ENCODE assay signal across 20 cellular contexts in genomic region chr7:29885626-29886025, GRCh38.
DNase-seq lines count a peak whose midpoint lies in the region; ATAC-seq, FAIRE-seq and TF ChIP-seq lines count a peak whose summit lies in the region.
"Had no signal": no experiment of that assay in that cellular context is flagged by ENCODE, and none has a peak within 500 bp of the region (broad histone marks: within the 10 kb centered on the region; RNA-seq: fewer than 3 reads in every experiment).

No MANE protein-coding gene starts in this region.

- H3K4me2 ChIP-seq in PC-3 (ENCODE audit: low read length) (peak overlapping the region; percentile 71; the same call in 1 of the 2 replicates), endothelial cell of umbilical vein (ENCODE audit: insufficient read depth, low read length) (no peak overlapping the region)

- peaks cover 9% of the 10 kb centered on the region for H3K4me1 Mint-ChIP-seq in CD8-positive, alpha-beta T cell (ENCODE audit: low read depth)

- H3K4me1 ChIP-seq in PC-3 (ENCODE audit: insufficient read depth, low read length) (peaks cover 12% of the 10 kb centered on the region), endothelial cell of umbilical vein (ENCODE audit: control insufficient read depth, extremely low read depth, insufficient read depth, low read length) (no peaks in the 10 kb centered on the region)
- H3K4me1 ChIP-seq in CD8-positive, alpha-beta T cell (ENCODE audit: insufficient read depth, low read length), result peaks cover 15% of the 10 kb centered on the region
- H3K4me1 ChIP-seq: Peyer's patch had no signal

- H2AFZ ChIP-seq in PC-3 (ENCODE audit: low read length) (no peak overlapping the region), endothelial cell of umbilical vein (ENCODE audit: low read depth, low read length) (no peak overlapping the region)

- H3K79me2 ChIP-seq in PC-3 (ENCODE audit: low read length) (no peaks in the 10 kb centered on the region), endothelial cell of umbilical vein (ENCODE audit: control insufficient read depth, insufficient read depth, low read length) (no peaks in the 10 kb centered on the region)

- peak; percentile 51 for DNase-seq in DMS 273 (lab: John Stamatoyannopoulos, UW; ENCODE audit: unreplicated experiment)
- no peak for DNase-seq in DMS 273 treated with DMSO at 0.1 percent for 48 hours (lab: John Stamatoyannopoulos, UW)
- DNase-seq in NCI-H1694 (lab: John Stamatoyannopoulos, UW), result peak; percentile 7
- no peak for DNase-seq in PC-3
- no peak for DNase-seq in endothelial cell of umbilical vein (ENCODE audit: low read depth, low spot score)
- no peak for DNase-seq in CD8-positive, alpha-beta T cell
- DNase-seq in NOMO-1 (lab: John Stamatoyannopoulos, UW; ENCODE audit: unreplicated experiment in 2 of 2), result no peak
- DNase-seq: CD8-positive, alpha-beta memory T cell; DND-41; H7; HFFc6; KBM-7; MV-4-11; Peyer's patch; T-helper 2 cell had no signal

- TF ChIP-seq CTCF in PC-3 (conservative IDR thresholded peaks at IDR 0.05; ENCODE audit: low read depth, low read length) (no peak), endothelial cell of umbilical vein (IDR thresholded peaks at IDR 0.05; ENCODE audit: extremely low read depth in 1 of 2, insufficient read depth in 1 of 2, low read depth in 1 of 2, low read length in 2 of 2) (no peak)
- no peak for TF ChIP-seq CTCF in CD8-positive, alpha-beta T cell (IDR thresholded peaks at IDR 0.05)

- TF ChIP-seq POLR2A in endothelial cell of umbilical vein (IDR thresholded peaks at IDR 0.05; ENCODE audit: low read depth, low read length), result no peak

- no peak overlapping the region for H3K27ac Mint-ChIP-seq in CD8-positive, alpha-beta T cell
- H3K27ac Mint-ChIP-seq: B cell, HFFc6 had no signal

- H3K9me3 Mint-ChIP-seq in CD8-positive, alpha-beta T cell, result no peaks in the 10 kb centered on the region
- H3K9me3 Mint-ChIP-seq: CD8-positive, alpha-beta memory T cell; HFFc6 had no signal

- H3K27me3 Mint-ChIP-seq in CD8-positive, alpha-beta T cell (ENCODE audit: low read depth), result peaks cover 9% of the 10 kb centered on the region

- H4K20me1 ChIP-seq in PC-3 (ENCODE audit: low read length) (no peaks in the 10 kb centered on the region), endothelial cell of umbilical vein (replicated peaks; ENCODE audit: control insufficient read depth, extremely low read depth, insufficient read depth, low read length) (no peaks in the 10 kb centered on the region)

- ATAC-seq in PC-3 (no peak), GM18867 (IDR thresholded peaks at IDR 0.05; ENCODE audit: unreplicated experiment) (no peak)
- no peak for ATAC-seq in CD8-positive, alpha-beta T cell

- H3K9me2 ChIP-seq in PC-3 (replicated peaks; ENCODE audit: low read length), result no peaks in the 10 kb centered on the region

- H3K27ac ChIP-seq in PC-3 (ENCODE audit: low read length) (no peak overlapping the region), endothelial cell of umbilical vein (ENCODE audit: insufficient read depth, low read depth, low read length) (no peak overlapping the region)
- H3K27ac ChIP-seq in CD8-positive, alpha-beta T cell (ENCODE audit: low read depth, low read length), result no peak overlapping the region
- H3K27ac ChIP-seq: C4-2B, Peyer's patch had no signal

- H3F3A ChIP-seq in PC-3 (ENCODE audit: low read length, unreplicated experiment), result no peaks in the 10 kb centered on the region

- BruUV-seq in PC-3 (replicated peaks; lab: Mats Ljungman, UMichigan) (TSS peak; percentile 26), endothelial cell of umbilical vein (replicated peaks; lab: Mats Ljungman, UMichigan) (no TSS peak)

- H3K9me1 ChIP-seq in endothelial cell of umbilical vein (replicated peaks; ENCODE audit: control insufficient read depth, extremely low read depth, insufficient read depth, low read length), result no peaks in the 10 kb centered on the region

- intact Hi-C loops in PC-3 (cut with micrococcal nuclease) (no loop called here), endothelial cell of umbilical vein (cut with micrococcal nuclease) (no loop called here)
- intact Hi-C loops in CD8-positive, alpha-beta T cell (cut with DNase I, micrococcal nuclease), result no loop called here

- no peaks in the 10 kb centered on the region for H3K36me3 Mint-ChIP-seq in CD8-positive, alpha-beta T cell
- H3K36me3 Mint-ChIP-seq: CD8-positive, alpha-beta memory T cell had no signal

- peak; percentile 43 for FAIRE-seq in endothelial cell of umbilical vein (lab: Jason Lieb, UNC)
- FAIRE-seq: GM12892, HTR-8/SVneo had no signal

- H3K27me3 ChIP-seq in PC-3 (ENCODE audit: low read length) (no peaks in the 10 kb centered on the region), endothelial cell of umbilical vein (ENCODE audit: control insufficient read depth in 2 of 2, insufficient read depth in 2 of 2, low read length in 2 of 2) (peaks cover 0 to 7% of the 10 kb centered on the region in 2 experiments)
- H3K27me3 ChIP-seq in CD8-positive, alpha-beta T cell (ENCODE audit: insufficient read depth, low read length), result no peaks in the 10 kb centered on the region
- H3K27me3 ChIP-seq: Peyer's patch had no signal

- dilution Hi-C loops in endothelial cell of umbilical vein (cut with MboI; ENCODE audit: extremely low pct_ligation_motif_present, low sequenced_read_pairs), result no loop called here

- POLR2A ChIA-PET in PC-3 (lab: Charles Lee; ENCODE audit: unreplicated experiment), result no interaction called here
- POLR2A ChIA-PET in endothelial cell of umbilical vein (lab: Charles Lee), result no interaction called here
- POLR2A ChIA-PET in CD8-positive, alpha-beta T cell (lab: Charles Lee), result no interaction called here

- H3K9me3 ChIP-seq in PC-3 (ENCODE audit: low read length) (no peaks in the 10 kb centered on the region), endothelial cell of umbilical vein (replicated peaks; ENCODE audit: control insufficient read depth, insufficient read depth, low read length) (no peaks in the 10 kb centered on the region)
- no peaks in the 10 kb centered on the region for H3K9me3 ChIP-seq in CD8-positive, alpha-beta T cell (ENCODE audit: low read length)
- H3K9me3 ChIP-seq: Peyer's patch had no signal

- H3K9ac ChIP-seq in PC-3 (ENCODE audit: low read length) (no peak overlapping the region), endothelial cell of umbilical vein (replicated peaks; ENCODE audit: extremely low read depth, insufficient read depth, low read length) (no peak overlapping the region)

- H3K36me3 ChIP-seq in PC-3 (ENCODE audit: low read depth, low read length) (no peaks in the 10 kb centered on the region), endothelial cell of umbilical vein (ENCODE audit: control insufficient read depth in 2 of 2, extremely low read depth in 1 of 2, insufficient read depth in 2 of 2, low read length in 2 of 2) (no peaks in the 10 kb centered on the region)
- H3K36me3 ChIP-seq in CD8-positive, alpha-beta T cell (ENCODE audit: insufficient read depth, low read length), result no peaks in the 10 kb centered on the region
- H3K36me3 ChIP-seq: Peyer's patch had no signal

- H3K4me3 Mint-ChIP-seq in CD8-positive, alpha-beta T cell, result no peak overlapping the region
- H3K4me3 Mint-ChIP-seq: B cell, HFFc6 had no signal

- CTCF ChIA-PET in PC-3 (lab: Charles Lee), result interaction anchor here (0.6 kb wide), 1 partner anchor 180 kb away, joined by 7 read pairs; no protein-coding TSS in a partner anchor
- CTCF ChIA-PET in endothelial cell of umbilical vein (lab: Charles Lee), result interaction anchor here (1.1 to 1.8 kb wide), 3 partner anchors 9 to 26 kb away, joined by 3 read pairs; no protein-coding TSS in a partner anchor
- CTCF ChIA-PET in CD8-positive, alpha-beta T cell (lab: Charles Lee), result no interaction called here

- H3K4me3 ChIP-seq in PC-3 (ENCODE audit: low read length), result no peak overlapping the region
- H3K4me3 ChIP-seq in endothelial cell of umbilical vein (replicated peaks in 1 of 3; ENCODE audit: insufficient read depth in 1 of 3, low read depth in 1 of 3, low read length in 3 of 3), result no peak overlapping the region
- no peak overlapping the region for H3K4me3 ChIP-seq in CD8-positive, alpha-beta T cell (ENCODE audit: low read depth, low read length)
- H3K4me3 ChIP-seq: Peyer's patch had no signal

TF ChIP-seq in endothelial cell of umbilical vein, 7 proteins besides CTCF, POLR2A, EP300 and RAD21:
- no peak for TF ChIP-seq MYC (IDR thresholded peaks at IDR 0.05; ENCODE audit: low read depth, low read length)
- TF ChIP-seq FOS (IDR thresholded peaks at IDR 0.05; ENCODE audit: borderline replicate concordance, insufficient read depth, low read length), result no peak
- no peak for TF ChIP-seq JUN (IDR thresholded peaks at IDR 0.05; ENCODE audit: borderline replicate concordance, insufficient read depth, insufficient read length, low read depth)
- TF ChIP-seq MAX (IDR thresholded peaks at IDR 0.05; ENCODE audit: insufficient read depth, insufficient read length), result no peak
- TF ChIP-seq POLR2AphosphoS5 (IDR thresholded peaks at IDR 0.05; ENCODE audit: insufficient read depth, low read depth, low read length), result no peak
- TF ChIP-seq EZH2 (IDR thresholded peaks at IDR 0.05; ENCODE audit: borderline replicate concordance, low read depth, low read length, severe bottlenecking), result no peak
- TF ChIP-seq GATA2 (IDR thresholded peaks at IDR 0.05; ENCODE audit: insufficient read depth, insufficient read length, low read depth, low read length), result no peak

Comparison
In these comparisons a context has a peak if more than half of its experiments do, and no peak if none do; other contexts are left out.
1. DNase-seq: peak in DMS 273 (single experiment) and NCI-H1694 (single experiment); none in DMS 273 treated with DMSO at 0.1 percent for 48 hours (single experiment), PC-3 (single experiment), endothelial cell of umbilical vein (single experiment), CD8-positive, alpha-beta T cell (0 of 7) and NOMO-1 (0 of 2).